Comparison of ENCODE assay signal across 12 cellular contexts in genomic region chr2:6960659-6961058, GRCh38. TPM values are rescaled to one million over a fixed set of nuclear protein-coding genes. Genes with fewer than 3 reads are reported as not detected.
DNase-seq lines count a peak whose midpoint lies in the region; ATAC-seq and TF ChIP-seq lines count a peak whose summit lies in the region.
"Had no signal": no experiment of that assay in that cellular context is flagged by ENCODE, and none has a peak within 500 bp of the region (broad histone marks: within the 10 kb centered on the region; RNA-seq: fewer than 3 reads in every experiment).

No MANE protein-coding gene starts in this region.

- TF ChIP-seq CTCF in omental fat pad (IDR thresholded peaks at IDR 0.05) = no peak

- H3K27me3 Mint-ChIP-seq in stimulated activated naive CD8-positive, alpha-beta T cell treated with anti-CD3 and anti-CD28 coated beads, Interleukin-15, amount 100 ng/mL, for 72 hours = no peaks in the 10 kb centered on the region
- H3K27me3 Mint-ChIP-seq: activated CD4-positive, alpha-beta memory T cell treated with anti-CD3 and anti-CD28 coated beads, Interleukin-2, amount 10 ng/mL, durations not matched to agents 7 days and 5 days had no signal

- no peak overlapping the region for H3K27ac Mint-ChIP-seq in stimulated activated naive CD8-positive, alpha-beta T cell treated with anti-CD3 and anti-CD28 coated beads, Interleukin-15, amount 100 ng/mL, for 72 hours
- H3K27ac Mint-ChIP-seq: activated CD4-positive, alpha-beta memory T cell treated with anti-CD3 and anti-CD28 coated beads, Interleukin-2, amount 10 ng/mL, durations not matched to agents 7 days and 5 days; IgD-negative memory B cell had no signal

- DNase-seq in stimulated activated naive CD8-positive, alpha-beta T cell treated with anti-CD3 and anti-CD28 coated beads, Interleukin-15, amount 100 ng/mL, for 72 hours = no peak
- no peak for DNase-seq in stimulated activated naive CD8-positive, alpha-beta T cell treated with anti-CD3 and anti-CD28 coated beads, Interleukin-15, Interleukin-2, amounts not matched to agents 100 U/mL and 50 U/mL, for 24 hours
- DNase-seq in fibroblast of gingiva (ENCODE audit: low read depth) (peak; percentile 91), omental fat pad (ENCODE audit: low spot score) (no peak), T-helper 2 cell (no peak)
- DNase-seq: activated CD4-positive, alpha-beta memory T cell treated with anti-CD3 and anti-CD28 coated beads, Interleukin-2, amount 10 ng/mL, durations not matched to agents 7 days and 5 days; SIG-M5 had no signal

- ATAC-seq in stimulated activated naive CD8-positive, alpha-beta T cell treated with anti-CD3 and anti-CD28 coated beads, Interleukin-15, amount 100 ng/mL, for 72 hours = peak; percentile 18
- no peak for ATAC-seq in stimulated activated naive CD8-positive, alpha-beta T cell treated with anti-CD3 and anti-CD28 coated beads, Interleukin-15, Interleukin-2, amounts not matched to agents 100 U/mL and 50 U/mL, for 24 hours
- ATAC-seq in omental fat pad (ENCODE audit: low FRiP score) = peak; percentile 63
- ATAC-seq in HG03159 (IDR thresholded peaks at IDR 0.05; ENCODE audit: unreplicated experiment) = no peak
- ATAC-seq in HG02588 (IDR thresholded peaks at IDR 0.05; ENCODE audit: unreplicated experiment) = no peak
- no peak for ATAC-seq in GM18861 (IDR thresholded peaks at IDR 0.05; ENCODE audit: unreplicated experiment)

- peaks cover 58% of the 10 kb centered on the region for H3K4me1 Mint-ChIP-seq in stimulated activated naive CD8-positive, alpha-beta T cell treated with anti-CD3 and anti-CD28 coated beads, Interleukin-15, amount 100 ng/mL, for 72 hours
- H3K4me1 Mint-ChIP-seq: activated CD4-positive, alpha-beta memory T cell treated with anti-CD3 and anti-CD28 coated beads, Interleukin-2, amount 10 ng/mL, durations not matched to agents 7 days and 5 days; IgD-negative memory B cell had no signal

- no peaks in the 10 kb centered on the region for H3K9me3 Mint-ChIP-seq in stimulated activated naive CD8-positive, alpha-beta T cell treated with anti-CD3 and anti-CD28 coated beads, Interleukin-15, amount 100 ng/mL, for 72 hours
- H3K9me3 Mint-ChIP-seq: activated CD4-positive, alpha-beta memory T cell treated with anti-CD3 and anti-CD28 coated beads, Interleukin-2, amount 10 ng/mL, durations not matched to agents 7 days and 5 days had no signal

- H3K4me3 Mint-ChIP-seq in stimulated activated naive CD8-positive, alpha-beta T cell treated with anti-CD3 and anti-CD28 coated beads, Interleukin-15, amount 100 ng/mL, for 72 hours = no peak overlapping the region
- H3K4me3 Mint-ChIP-seq: activated CD4-positive, alpha-beta memory T cell treated with anti-CD3 and anti-CD28 coated beads, Interleukin-2, amount 10 ng/mL, durations not matched to agents 7 days and 5 days; IgD-negative memory B cell; nephron had no signal

RNA-seq across cellular contexts. Expression of gene RNF144A, which starts 43.4 kb away (rescaled TPM):
- 10 to 100 TPM; 12.6 to 39.9 (median 16.3) TPM for total RNA-seq in omental fat pad

Comparison
In these comparisons a context has a peak if more than half of its experiments do, and no peak if none do; other contexts are left out.
1. ATAC-seq: peak in stimulated activated naive CD8-positive, alpha-beta T cell treated with anti-CD3 and anti-CD28 coated beads, Interleukin-15, amount 100 ng/mL, for 72 hours (single experiment) and omental fat pad (single experiment); none in stimulated activated naive CD8-positive, alpha-beta T cell treated with anti-CD3 and anti-CD28 coated beads, Interleukin-15, Interleukin-2, amounts not matched to agents 100 U/mL and 50 U/mL, for 24 hours (single experiment), HG03159 (single experiment), HG02588 (single experiment) and GM18861 (single experiment).